Comparison of ENCODE assay signal across 26 cellular contexts in genomic region chr7:20409961-20410360, GRCh38.
DNase-seq lines count a peak whose midpoint lies in the region; ATAC-seq, FAIRE-seq and TF ChIP-seq lines count a peak whose summit lies in the region.
"Had no signal": no experiment of that assay in that cellular context is flagged by ENCODE, and none has a peak within 500 bp of the region (broad histone marks: within the 10 kb centered on the region; RNA-seq: fewer than 3 reads in every experiment).

No MANE protein-coding gene starts in this region.

- H2AFZ ChIP-seq in PC-3 (ENCODE audit: low read length) (no peak overlapping the region), K562 (ENCODE audit: low read depth, low read length) (no peak overlapping the region), osteoblast (ENCODE audit: low read length) (no peak overlapping the region)

- H3K9me1 ChIP-seq in K562 (ENCODE audit: control insufficient read depth, insufficient read depth, low read length) = no peaks in the 10 kb centered on the region

- intact Hi-C loops in PC-3 (cut with micrococcal nuclease) = loop anchor here (5.0 kb wide), 1 partner anchor 658 kb away; no protein-coding TSS in a partner anchor
- intact Hi-C loops in K562 (cut with micrococcal nuclease) = no loop called here
- intact Hi-C loops in left colon (cut with DNase I, micrococcal nuclease) = no loop called here

- H3K4me2 ChIP-seq in PC-3 (ENCODE audit: low read length) (no peak overlapping the region), K562 (ENCODE audit: insufficient read depth, low read length) (no peak overlapping the region), osteoblast (ENCODE audit: insufficient read depth, low read length) (no peak overlapping the region)
- H3K4me2 ChIP-seq: BLaER1, KMS-11 had no signal

- H3K4me1 ChIP-seq in PC-3 (ENCODE audit: insufficient read depth, low read length) = peaks cover 25% of the 10 kb centered on the region
- H3K4me1 ChIP-seq in K562 (replicated peaks in 1 of 2; ENCODE audit: control insufficient read depth in 2 of 2, insufficient read depth in 2 of 2, low read length in 2 of 2) = no peaks in the 10 kb centered on the region
- peaks cover 15% of the 10 kb centered on the region for H3K4me1 ChIP-seq in osteoblast (ENCODE audit: insufficient read depth, low read length)
- H3K4me1 ChIP-seq: BLaER1, SJSA1 had no signal

- no peak for TF ChIP-seq POLR2A in K562 (conservative IDR thresholded peaks at IDR 0.05)

- no peaks in the 10 kb centered on the region for H3K9me2 ChIP-seq in PC-3 (replicated peaks; ENCODE audit: low read length)

- in situ Hi-C loops in K562 (cut with MboI) = no loop called here

- 0% methylated on average over 5 of the region's 5 CpGs for WGBS in K562 (ENCODE audit: insufficient coverage, low coverage, missing lambda C conversion rate)

- BruUV-seq in PC-3 (replicated peaks; lab: Mats Ljungman, UMichigan) (no TSS peak), K562 (replicated peaks; lab: Mats Ljungman, UMichigan) (no TSS peak)

- no peaks in the 10 kb centered on the region for H4K20me1 ChIP-seq in PC-3 (ENCODE audit: low read length)
- no peaks in the 10 kb centered on the region for H4K20me1 ChIP-seq in K562 (replicated peaks; ENCODE audit: control insufficient read depth, insufficient read depth, low read length)
- H4K20me1 ChIP-seq in osteoblast (ENCODE audit: insufficient read depth, low read length) = no peaks in the 10 kb centered on the region
- H4K20me1 ChIP-seq: BLaER1 had no signal

- H3K27me3 ChIP-seq in PC-3 (ENCODE audit: low read length) (no peaks in the 10 kb centered on the region), K562 (ENCODE audit: control insufficient read depth in 2 of 2, insufficient read depth in 2 of 2, low read length in 2 of 2) (no peaks in the 10 kb centered on the region), osteoblast (ENCODE audit: insufficient read depth, low read length) (no peaks in the 10 kb centered on the region)
- H3K27me3 ChIP-seq: BLaER1, SJSA1 had no signal

- peak; percentile 51 for FAIRE-seq in K562 (lab: Jason Lieb, UNC)
- FAIRE-seq: D721Med, G401.6, H1 had no signal

- H3K4me3 ChIP-seq in PC-3 (ENCODE audit: low read length) (no peak overlapping the region), K562 (no peak overlapping the region), osteoblast (ENCODE audit: insufficient read depth, low read length) (no peak overlapping the region)
- H3K4me3 ChIP-seq: BLaER1, SJSA1 had no signal

- H3K79me2 ChIP-seq in PC-3 (ENCODE audit: low read length) = no peaks in the 10 kb centered on the region
- no peaks in the 10 kb centered on the region for H3K79me2 ChIP-seq in K562 (ENCODE audit: control insufficient read depth, insufficient read depth, low read length)
- no peaks in the 10 kb centered on the region for H3K79me2 ChIP-seq in osteoblast (ENCODE audit: insufficient read depth, low read length)

- no peak for TF ChIP-seq EP300 in K562 (IDR thresholded peaks at IDR 0.05; ENCODE audit: low read length)

- no peak overlapping the region for H3K9ac ChIP-seq in PC-3 (ENCODE audit: low read length)
- H3K9ac ChIP-seq in K562 (ENCODE audit: insufficient read depth in 1 of 2, low read depth in 2 of 2, low read length in 2 of 2) = no peak overlapping the region
- H3K9ac ChIP-seq: BLaER1, KMS-11 had no signal

- CTCF ChIA-PET in PC-3 (lab: Charles Lee) = interaction anchor here (0.6 kb wide), 1 partner anchor 81 kb away, joined by 3 read pairs; no protein-coding TSS in a partner anchor
- CTCF ChIA-PET in K562 (lab: Yijun Ruan, JAX; ENCODE audit: low intra/inter-chr PET ratio) = no interaction called here

- DNase-seq in ELR (ENCODE audit: low read depth) = peak; percentile 5
- peak; percentile 22 for DNase-seq in PC-3
- no peak for DNase-seq in K562 (ENCODE audit: extremely low read depth in 1 of 4, low spot score in 3 of 4)
- DNase-seq in osteoblast (ENCODE audit: insufficient read length, low spot score, missing footprints) = peak; percentile 44
- no peak for DNase-seq in left colon
- DNase-seq in cortex of kidney (lab: John Stamatoyannopoulos, UW) = no peak
- DNase-seq in hippocampal formation (lab: John Stamatoyannopoulos, UW) = no peak
- DNase-seq: CD4-positive, CD25-positive, alpha-beta regulatory T cell; IMR-90; NCI-H1048; NCI-H1436 treated with DMSO at 0.1 percent for 48 hours; NCI-H187 treated with DMSO at 0.1 percent for 48 hours; NCI-H2171 treated with DMSO at 0.1 percent for 48 hours; NCI-H345; NCI-H510A treated with DMSO at 0.1 percent for 48 hours; NCI-H774; Right ventricle myocardium superior; RPMI8226 had no signal

- TF ChIP-seq CTCF in PC-3 (conservative IDR thresholded peaks at IDR 0.05; ENCODE audit: low read depth, low read length) (no peak), K562 (IDR thresholded peaks at IDR 0.05 in 2 of 3, conservative IDR thresholded peaks at IDR 0.05 in 1 of 3; ENCODE audit: insufficient read depth in 2 of 3, low read depth in 1 of 3, low read length in 3 of 3) (no peak), osteoblast (IDR thresholded peaks at IDR 0.05; ENCODE audit: extremely low read depth, low read depth, low read length) (no peak)

- H3K27ac ChIP-seq in PC-3 (ENCODE audit: low read length) (no peak overlapping the region), K562 (ENCODE audit: extremely low read depth, low read depth, low read length) (no peak overlapping the region), osteoblast (ENCODE audit: low read depth, low read length) (no peak overlapping the region)
- H3K27ac ChIP-seq: BLaER1, KMS-11, SJSA1 had no signal

- H3F3A ChIP-seq in PC-3 (ENCODE audit: low read length, unreplicated experiment) = no peaks in the 10 kb centered on the region

- POLR2A ChIA-PET in PC-3 (lab: Charles Lee; ENCODE audit: unreplicated experiment) (no interaction called here), K562 (lab: Yijun Ruan, JAX) (no interaction called here)

- H3K9me3 ChIP-seq in PC-3 (ENCODE audit: low read length) (no peaks in the 10 kb centered on the region), K562 (replicated peaks; ENCODE audit: control insufficient read depth, insufficient read depth, low read depth, low read length) (no peaks in the 10 kb centered on the region), osteoblast (ENCODE audit: low read depth, low read length) (no peaks in the 10 kb centered on the region)
- H3K9me3 ChIP-seq: BLaER1, SJSA1 had no signal

- TF ChIP-seq RAD21 in K562 (CRISPR knock-in tag; conservative IDR thresholded peaks at IDR 0.05 in 1 of 2, IDR thresholded peaks at IDR 0.05 in 1 of 2) = no peak

- ATAC-seq in PC-3 (no peak), K562 (no peak), left colon (no peak), HG02798 (IDR thresholded peaks at IDR 0.05; ENCODE audit: poor library complexity, unreplicated experiment) (no peak)
- ATAC-seq: HCT116 had no signal

- no peaks in the 10 kb centered on the region for H3K36me3 ChIP-seq in PC-3 (ENCODE audit: low read depth, low read length)
- H3K36me3 ChIP-seq in K562 (ENCODE audit: control insufficient read depth, insufficient read depth, low read length) = no peaks in the 10 kb centered on the region
- H3K36me3 ChIP-seq in osteoblast (ENCODE audit: insufficient read depth, low read length) = no peaks in the 10 kb centered on the region
- H3K36me3 ChIP-seq: BLaER1, SJSA1 had no signal

TF ChIP-seq in K562, 482 proteins besides CTCF, POLR2A, EP300 and RAD21 (continues in another document):
- TF ChIP-seq TAF1 (IDR thresholded peaks at IDR 0.05; ENCODE audit: control insufficient read depth, extremely low read depth, insufficient read depth, low read length, severe bottlenecking) = no peak
- no peak for TF ChIP-seq ATF7 (IDR thresholded peaks at IDR 0.05)
- TF ChIP-seq, protein P1, sequence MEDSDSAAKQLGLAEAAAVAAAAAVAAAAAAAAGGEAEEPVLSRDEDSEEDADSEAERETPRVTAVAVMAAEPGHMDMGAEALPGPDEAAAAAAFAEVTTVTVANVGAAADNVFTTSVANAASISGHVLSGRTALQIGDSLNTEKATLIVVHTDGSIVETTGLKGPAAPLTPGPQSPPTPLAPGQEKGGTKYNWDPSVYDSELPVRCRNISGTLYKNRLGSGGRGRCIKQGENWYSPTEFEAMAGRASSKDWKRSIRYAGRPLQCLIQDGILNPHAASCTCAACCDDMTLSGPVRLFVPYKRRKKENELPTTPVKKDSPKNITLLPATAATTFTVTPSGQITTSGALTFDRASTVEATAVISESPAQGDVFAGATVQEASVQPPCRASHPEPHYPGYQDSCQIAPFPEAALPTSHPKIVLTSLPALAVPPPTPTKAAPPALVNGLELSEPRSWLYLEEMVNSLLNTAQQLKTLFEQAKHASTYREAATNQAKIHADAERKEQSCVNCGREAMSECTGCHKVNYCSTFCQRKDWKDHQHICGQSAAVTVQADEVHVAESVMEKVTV (CRISPR knock-in tag; IDR thresholded peaks at IDR 0.05) = no peak
- no peak for TF ChIP-seq DMBX1 (CRISPR knock-in tag; IDR thresholded peaks at IDR 0.05; ENCODE audit: borderline replicate concordance)
- TF ChIP-seq ZNF121 (CRISPR knock-in tag; conservative IDR thresholded peaks at IDR 0.05) = no peak
- no peak for TF ChIP-seq ZNF133 (CRISPR knock-in tag; IDR thresholded peaks at IDR 0.05)
- no peak for TF ChIP-seq PCBP2 (IDR thresholded peaks at IDR 0.05; ENCODE audit: low read depth, low read length, poor library complexity, severe bottlenecking)

Comparison
In these comparisons a context has a peak if more than half of its experiments do, and no peak if none do; other contexts are left out.
1. DNase-seq: peak in ELR (single experiment), PC-3 (single experiment) and osteoblast (single experiment); none in K562 (0 of 4), left colon (0 of 2), cortex of kidney (single experiment) and hippocampal formation (0 of 2).